21 cellular contexts compared by ENCODE assay signal in genomic region chr2:205377324-205377723, GRCh38.
DNase-seq lines count a peak whose midpoint lies in the region; ATAC-seq lines count a peak whose summit lies in the region.
"Had no signal": no experiment of that assay in that cellular context is flagged by ENCODE, and none has a peak within 500 bp of the region (broad histone marks: within the 10 kb centered on the region; RNA-seq: fewer than 3 reads in every experiment).

No MANE protein-coding gene starts in this region.

- H3K4me1 ChIP-seq in Karpas-422 (ENCODE audit: low read length) (peaks cover 2% of the 10 kb centered on the region), mesenchymal stem cell (ENCODE audit: control insufficient read depth, insufficient read depth, low read depth, low read length) (no peaks in the 10 kb centered on the region)
- H3K4me1 ChIP-seq: BLaER1 had no signal

- no peak overlapping the region for H3K23ac ChIP-seq in mesenchymal stem cell (ENCODE audit: low read length in 2 of 2)

- H3K27me3 ChIP-seq in Karpas-422 (ENCODE audit: low read length): no peaks in the 10 kb centered on the region
- H3K27me3 ChIP-seq in mesenchymal stem cell (ENCODE audit: control insufficient read depth in 1 of 2, insufficient read depth in 1 of 2, low read length in 2 of 2): no peaks in the 10 kb centered on the region
- H3K27me3 ChIP-seq: BLaER1 had no signal

- H3K9ac ChIP-seq in Karpas-422 (ENCODE audit: low read length) (no peak overlapping the region), mesenchymal stem cell (ENCODE audit: low read length) (no peak overlapping the region)
- H3K9ac ChIP-seq: BLaER1 had no signal

- H3K14ac ChIP-seq in mesenchymal stem cell (ENCODE audit: low read length in 2 of 2): no peak overlapping the region

- no peak overlapping the region for H4K8ac ChIP-seq in mesenchymal stem cell (ENCODE audit: low read length)

- H2BK12ac ChIP-seq in mesenchymal stem cell (ENCODE audit: low read length in 2 of 2): no peak overlapping the region

- DNase-seq in NCI-H82 (lab: John Stamatoyannopoulos, UW) (peak; percentile 24), NCI-H82 treated with DMSO at 0.1 percent for 48 hours (lab: John Stamatoyannopoulos, UW; ENCODE audit: unreplicated experiment) (no peak), Karpas-422 (no peak), mesenchymal stem cell (no peak)
- DNase-seq in activated T-cell treated with anti-CD3 and anti-CD28 coated beads, Interleukin-2, amount 50 U/mL, for 4 hours: no peak
- no peak for DNase-seq in activated T-cell treated with anti-CD3 and anti-CD28 coated beads, Interleukin-2, amount 50 U/mL, for 1 hour
- DNase-seq in stimulated activated effector memory CD8-positive, alpha-beta T cell treated with anti-CD3 and anti-CD28 coated beads, Interleukin-12 subunit alpha, Interleukin-12 subunit beta, amount 100 ng/mL, for 72 hours (ENCODE audit: low spot score in 2 of 2): no peak
- DNase-seq: CD4-positive, CD25-positive, alpha-beta regulatory T cell; CD8-positive, alpha-beta T cell; DMS 273 treated with DMSO at 0.1 percent for 48 hours; DMS79; EL; GDM1; H9 had no signal

- H3K4me1 Mint-ChIP-seq in activated T-cell treated with anti-CD3 and anti-CD28 coated beads, Interleukin-2, amount 50 U/mL, for 4 hours (ENCODE audit: low read depth): no peaks in the 10 kb centered on the region
- H3K4me1 Mint-ChIP-seq in stimulated activated effector memory CD8-positive, alpha-beta T cell treated with anti-CD3 and anti-CD28 coated beads, Interleukin-12 subunit alpha, Interleukin-12 subunit beta, amount 100 ng/mL, for 72 hours: no peaks in the 10 kb centered on the region
- H3K4me1 Mint-ChIP-seq: B cell; CD4-positive, CD25-positive, alpha-beta regulatory T cell had no signal

- H2AK5ac ChIP-seq in mesenchymal stem cell (ENCODE audit: low read length, severe bottlenecking): no peak overlapping the region

- peak overlapping the region; percentile 4 for H2BK5ac ChIP-seq in mesenchymal stem cell (ENCODE audit: low read depth, low read length, poor library complexity, severe bottlenecking)

- H2BK120ac ChIP-seq in mesenchymal stem cell (ENCODE audit: low read depth, low read length): no peak overlapping the region

- no peak overlapping the region for H3K27ac Mint-ChIP-seq in stimulated activated effector memory CD8-positive, alpha-beta T cell treated with anti-CD3 and anti-CD28 coated beads, Interleukin-12 subunit alpha, Interleukin-12 subunit beta, amount 100 ng/mL, for 72 hours
- H3K27ac Mint-ChIP-seq: B cell; CD8-positive, alpha-beta T cell; GM23338 had no signal

- no peaks in the 10 kb centered on the region for H4K20me1 ChIP-seq in Karpas-422 (ENCODE audit: insufficient read depth, low read depth, low read length)
- H4K20me1 ChIP-seq: BLaER1 had no signal

- no peaks in the 10 kb centered on the region for H3K27me3 Mint-ChIP-seq in activated T-cell treated with anti-CD3 and anti-CD28 coated beads, Interleukin-2, amount 50 U/mL, for 4 hours (ENCODE audit: low read depth)
- H3K27me3 Mint-ChIP-seq: CD4-positive, CD25-positive, alpha-beta regulatory T cell had no signal

- H3K4me3 ChIP-seq in Karpas-422 (ENCODE audit: low read length): no peak overlapping the region
- H3K4me3 ChIP-seq in mesenchymal stem cell (ENCODE audit: insufficient read depth in 1 of 2, low read depth in 1 of 2, low read length in 2 of 2): no peak overlapping the region
- H3K4me3 ChIP-seq: BLaER1, GM12878, GM23338 had no signal

- no peaks in the 10 kb centered on the region for H3K9me2 ChIP-seq in Karpas-422 (replicated peaks; ENCODE audit: insufficient read depth, low read length)

- H3K9me3 Mint-ChIP-seq in activated T-cell treated with anti-CD3 and anti-CD28 coated beads, Interleukin-2, amount 50 U/mL, for 4 hours: no peaks in the 10 kb centered on the region
- H3K9me3 Mint-ChIP-seq in stimulated activated effector memory CD8-positive, alpha-beta T cell treated with anti-CD3 and anti-CD28 coated beads, Interleukin-12 subunit alpha, Interleukin-12 subunit beta, amount 100 ng/mL, for 72 hours: no peaks in the 10 kb centered on the region
- H3K9me3 Mint-ChIP-seq: CD4-positive, CD25-positive, alpha-beta regulatory T cell; GM23338; H9 had no signal

- no peaks in the 10 kb centered on the region for H3K79me1 ChIP-seq in mesenchymal stem cell (replicated peaks; ENCODE audit: low read length, poor library complexity, severe bottlenecking)

- H3K4me2 ChIP-seq in Karpas-422 (ENCODE audit: low read depth, low read length, poor library complexity, severe bottlenecking) (no peak overlapping the region), mesenchymal stem cell (ENCODE audit: low read length, poor library complexity, severe bottlenecking) (no peak overlapping the region)
- H3K4me2 ChIP-seq: BLaER1, GM23338 had no signal

- H3K27ac ChIP-seq in Karpas-422 (ENCODE audit: low read length) (no peak overlapping the region), mesenchymal stem cell (ENCODE audit: low read length, poor library complexity, severe bottlenecking) (no peak overlapping the region)
- H3K27ac ChIP-seq: 22Rv1, BLaER1, C4-2B had no signal

- H2BK15ac ChIP-seq in mesenchymal stem cell (ENCODE audit: low read depth, poor library complexity, severe bottlenecking): no peak overlapping the region

- no peak overlapping the region for H3K4me3 Mint-ChIP-seq in activated T-cell treated with anti-CD3 and anti-CD28 coated beads, Interleukin-2, amount 50 U/mL, for 4 hours
- H3K4me3 Mint-ChIP-seq in stimulated activated effector memory CD8-positive, alpha-beta T cell treated with anti-CD3 and anti-CD28 coated beads, Interleukin-12 subunit alpha, Interleukin-12 subunit beta, amount 100 ng/mL, for 72 hours: no peak overlapping the region
- H3K4me3 Mint-ChIP-seq: B cell; CD4-positive, CD25-positive, alpha-beta regulatory T cell; CD8-positive, alpha-beta T cell; GM23338; H9 had no signal

- H4K91ac ChIP-seq in mesenchymal stem cell (ENCODE audit: low read length): no peak overlapping the region

- H3K9me3 ChIP-seq in Karpas-422 (ENCODE audit: low read length): no peaks in the 10 kb centered on the region
- H3K9me3 ChIP-seq in mesenchymal stem cell (ENCODE audit: control insufficient read depth, low read length): no peaks in the 10 kb centered on the region
- H3K9me3 ChIP-seq: BLaER1 had no signal

- H3K4ac ChIP-seq in mesenchymal stem cell (ENCODE audit: low read depth in 1 of 2, low read length in 2 of 2): no peak overlapping the region

- no peaks in the 10 kb centered on the region for H3K79me2 ChIP-seq in Karpas-422 (ENCODE audit: low read length)

- H3K36me3 Mint-ChIP-seq in activated T-cell treated with anti-CD3 and anti-CD28 coated beads, Interleukin-2, amount 50 U/mL, for 4 hours (ENCODE audit: insufficient read depth): no peaks in the 10 kb centered on the region
- no peaks in the 10 kb centered on the region for H3K36me3 Mint-ChIP-seq in stimulated activated effector memory CD8-positive, alpha-beta T cell treated with anti-CD3 and anti-CD28 coated beads, Interleukin-12 subunit alpha, Interleukin-12 subunit beta, amount 100 ng/mL, for 72 hours
- H3K36me3 Mint-ChIP-seq: CD4-positive, CD25-positive, alpha-beta regulatory T cell; CD8-positive, alpha-beta T cell had no signal

- ATAC-seq in activated T-cell treated with anti-CD3 and anti-CD28 coated beads, Interleukin-2, amount 50 U/mL, for 4 hours: peak; percentile 51 to 52
- ATAC-seq in stimulated activated effector memory CD8-positive, alpha-beta T cell treated with anti-CD3 and anti-CD28 coated beads, Interleukin-12 subunit alpha, Interleukin-12 subunit beta, amount 100 ng/mL, for 72 hours: no peak
- ATAC-seq: CD8-positive, alpha-beta T cell; GM12878; GM23338; HCT116 had no signal

- peak overlapping the region; percentile 30; the same call in 1 of the 2 replicates for H2AFZ ChIP-seq in Karpas-422 (ENCODE audit: low read length)
- no peak overlapping the region for H2AFZ ChIP-seq in mesenchymal stem cell (ENCODE audit: low read depth, low read length)

- no peak overlapping the region for H3K18ac ChIP-seq in mesenchymal stem cell (ENCODE audit: low read depth in 1 of 2, low read length in 2 of 2)

- H3K36me3 ChIP-seq in Karpas-422 (ENCODE audit: insufficient read depth, low read length): no peaks in the 10 kb centered on the region
- no peaks in the 10 kb centered on the region for H3K36me3 ChIP-seq in mesenchymal stem cell (ENCODE audit: control insufficient read depth in 1 of 2, insufficient read depth in 2 of 2, low read depth in 1 of 2, low read length in 2 of 2)
- H3K36me3 ChIP-seq: BLaER1 had no signal
